Comparison of ENCODE assay signal across 21 cellular contexts in genomic region chr7:44756904-44757303, GRCh38. TPM values are rescaled to one million over a fixed set of nuclear protein-coding genes. Genes with fewer than 3 reads are reported as not detected.
DNase-seq lines count a peak whose midpoint lies in the region; FAIRE-seq and TF ChIP-seq lines count a peak whose summit lies in the region.
"Had no signal": no experiment of that assay in that cellular context is flagged by ENCODE, and none has a peak within 500 bp of the region (broad histone marks: within the 10 kb centered on the region; RNA-seq: fewer than 3 reads in every experiment).

No MANE protein-coding gene starts in this region.

- no peaks in the 10 kb centered on the region for H3K9me3 ChIP-seq in spleen
- H3K9me3 ChIP-seq: BE2C had no signal

- no peak for TF ChIP-seq CTCF in RWPE1 (conservative IDR thresholded peaks at IDR 0.05; ENCODE audit: low read depth)
- no peak for TF ChIP-seq CTCF in spleen (IDR thresholded peaks at IDR 0.05 in 8 of 11, conservative IDR thresholded peaks at IDR 0.05 in 3 of 11)
- no peak for TF ChIP-seq CTCF in nephron progenitor cell (IDR thresholded peaks at IDR 0.05)

- intact Hi-C loops in spleen (cut with DNase I; ENCODE audit: low total_unique reads): no loop called here

- H3K4me1 ChIP-seq in spleen: peaks cover 11 to 53% (median 48%) of the 10 kb centered on the region in 6 donors

- H3K27me3 ChIP-seq in spleen (replicated peaks in 1 of 7): no peaks in the 10 kb centered on the region
- H3K27me3 ChIP-seq: BE2C had no signal

- H3K4me1 Mint-ChIP-seq in nephron progenitor cell: peaks cover 4% of the 10 kb centered on the region

- H3K9me3 Mint-ChIP-seq in nephron progenitor cell: no peaks in the 10 kb centered on the region
- H3K9me3 Mint-ChIP-seq: CD4-positive, alpha-beta memory T cell; HFFc6 had no signal

- peaks cover 3 to 62% (median 52%) of the 10 kb centered on the region in 6 donors for H3K36me3 ChIP-seq in spleen
- H3K36me3 ChIP-seq: BE2C had no signal

- peaks cover 3% of the 10 kb centered on the region for H3K27me3 Mint-ChIP-seq in nephron progenitor cell (ENCODE audit: low read depth, poor library complexity)
- H3K27me3 Mint-ChIP-seq: CD4-positive, alpha-beta memory T cell had no signal

- H3K27ac ChIP-seq in RWPE1 (peak overlapping the region; percentile 77), spleen (peak overlapping the region in 1 of 8 donors; percentile 100)
- H3K27ac ChIP-seq: C4-2B had no signal

- POLR2A ChIA-PET in RWPE1 (lab: Yijun Ruan, JAX; ENCODE audit: low non-redundant PET): no interaction called here

- no peak overlapping the region for H3K4me3 Mint-ChIP-seq in nephron progenitor cell
- H3K4me3 Mint-ChIP-seq: CD4-positive, alpha-beta memory T cell; HFFc6 had no signal

- FAIRE-seq in GM12892 (lab: Jason Lieb, UNC): no peak
- FAIRE-seq: A204.1, D721Med, G401.6, GM12891, H1 had no signal

- 93 to 96% (median 96%) methylated on average over 8 to 12 of the region's 12 CpGs for WGBS in spleen, 5 donors

- DNase-seq in D341Med (ENCODE audit: low spot score) (peak; percentile 16), RWPE1 (ENCODE audit: low spot score) (no peak), iPS-NIHi11 (ENCODE audit: low spot score) (peak; percentile 5), spleen (peak; percentile 54), AML-193 (lab: John Stamatoyannopoulos, UW) (no peak), nephron progenitor cell (no peak), GM12892 (ENCODE audit: insufficient read length) (no peak)
- DNase-seq in stimulated activated CD4-positive, alpha-beta T cell treated with anti-CD3 and anti-CD28 coated beads, Interleukin-4, amount 100 ng/mL, for 1 hour: no peak
- DNase-seq: CD4-positive, alpha-beta memory T cell; DMS153; DMS79 treated with DMSO at 0.1 percent for 48 hours; EL; HCEC 1CT; HFFc6 had no signal

- CTCF ChIA-PET in RWPE1 (lab: Yijun Ruan, JAX): no interaction called here

- H3K36me3 Mint-ChIP-seq in nephron progenitor cell (ENCODE audit: low read depth): peaks cover 11% of the 10 kb centered on the region

- no peak overlapping the region for H3K4me3 ChIP-seq in spleen

- no peak for TF ChIP-seq POLR2A in spleen (IDR thresholded peaks at IDR 0.05)
- no peak for TF ChIP-seq POLR2A in GM12892 (IDR thresholded peaks at IDR 0.05; ENCODE audit: low read depth, low read length)

- no peak overlapping the region for H3K27ac Mint-ChIP-seq in nephron progenitor cell
- H3K27ac Mint-ChIP-seq: HFFc6 had no signal

RNA-seq across cellular contexts. Expression of gene ZMIZ2, which starts 8.3 kb away (rescaled TPM):
- 100 to 1,000 TPM in 4 of 7 donors, 10 to 100 TPM in 3; 35.6 to 160 (median 125) TPM for total RNA-seq in spleen
- polyA plus RNA-seq in spleen: 10 to 100 TPM; 27.7 to 95.7 (median 64.5) TPM
- polyA plus RNA-seq in GM12892 (2012; ENCODE audit: missing spikeins): 56.1 TPM

RNA-seq across cellular contexts. Expression of gene PPIA, which starts 39.6 kb away (rescaled TPM):
- 1,000 to 10,000 TPM in 3 of 7 donors, 100 to 1,000 TPM in 4; 877 to 1,659 (median 945) TPM for total RNA-seq in spleen
- 1,000 to 10,000 TPM; 2,690 to 3,651 (median 2,985) TPM for polyA plus RNA-seq in spleen
- 3,328 TPM for polyA plus RNA-seq in GM12892 (2012; ENCODE audit: missing spikeins)

Comparison
In these comparisons a context has a peak if more than half of its experiments do, and no peak if none do; other contexts are left out.
1. DNase-seq: peak in D341Med (single experiment), iPS-NIHi11 (single experiment) and spleen (single experiment); none in RWPE1 (single experiment), stimulated activated CD4-positive, alpha-beta T cell treated with anti-CD3 and anti-CD28 coated beads, Interleukin-4, amount 100 ng/mL, for 1 hour (single experiment), AML-193 (0 of 2), nephron progenitor cell (single experiment) and GM12892 (single experiment).